In genomic region chr12:57485695-57486094, GRCh38 we compare ENCODE assay signal across 26 cellular contexts. TPM values are rescaled to one million over a fixed set of nuclear protein-coding genes. Genes with fewer than 3 reads are reported as not detected.
"Had no signal": no experiment of that assay in that cellular context is flagged by ENCODE, and none has a peak within 500 bp of the region (broad histone marks: within the 10 kb centered on the region; RNA-seq: fewer than 3 reads in every experiment).

No MANE protein-coding gene starts in this region.

- H3K27me3 Mint-ChIP-seq: activated naive CD8-positive, alpha-beta T cell treated with anti-CD3 and anti-CD28 coated beads for 36 hours; activated T-cell treated with anti-CD3 and anti-CD28 coated beads, Interleukin-2, amount 50 U/mL, for 24 hours; activated T-helper 17 cell treated with anti-CD3 and anti-CD28 coated beads, Interleukin-2, amount 50 U/mL, for 72 hours; memory B cell; naive B cell; stimulated activated naive CD8-positive, alpha-beta T cell treated with anti-CD3 and anti-CD28 coated beads, Interleukin-15, Interleukin-2, amounts not matched to agents 100 ng/mL and 50 ng/mL, for 24 hours; T-helper 17 cell had no signal

- H3K9me3 Mint-ChIP-seq: activated T-cell treated with anti-CD3 and anti-CD28 coated beads, Interleukin-2, amount 50 U/mL, for 24 hours; activated T-helper 17 cell treated with anti-CD3 and anti-CD28 coated beads, Interleukin-2, amount 50 U/mL, for 72 hours; memory B cell; naive B cell; stimulated activated naive CD8-positive, alpha-beta T cell treated with anti-CD3 and anti-CD28 coated beads, Interleukin-15, Interleukin-2, amounts not matched to agents 100 ng/mL and 50 ng/mL, for 24 hours had no signal

- H3K27ac ChIP-seq: heart right ventricle, ovary, psoas muscle, tibial nerve, VCaP had no signal

- H3K36me3 ChIP-seq: ovary had no signal

- H3K27me3 ChIP-seq: ovary, tibial nerve had no signal

- H3K4me3 ChIP-seq: heart right ventricle, ovary, psoas muscle, tibial nerve had no signal

- H3K4me3 Mint-ChIP-seq: activated naive CD8-positive, alpha-beta T cell treated with anti-CD3 and anti-CD28 coated beads for 36 hours; activated T-cell treated with anti-CD3 and anti-CD28 coated beads, Interleukin-2, amount 50 U/mL, for 24 hours; activated T-helper 17 cell treated with anti-CD3 and anti-CD28 coated beads, Interleukin-2, amount 50 U/mL, for 72 hours; memory B cell; naive B cell; stimulated activated naive CD8-positive, alpha-beta T cell treated with anti-CD3 and anti-CD28 coated beads, Interleukin-15, Interleukin-2, amounts not matched to agents 100 ng/mL and 50 ng/mL, for 24 hours; T-helper 17 cell had no signal

- H3K27ac Mint-ChIP-seq: activated naive CD8-positive, alpha-beta T cell treated with anti-CD3 and anti-CD28 coated beads for 36 hours; activated T-cell treated with anti-CD3 and anti-CD28 coated beads, Interleukin-2, amount 50 U/mL, for 24 hours; activated T-helper 17 cell treated with anti-CD3 and anti-CD28 coated beads, Interleukin-2, amount 50 U/mL, for 72 hours; memory B cell; stimulated activated naive CD8-positive, alpha-beta T cell treated with anti-CD3 and anti-CD28 coated beads, Interleukin-15, Interleukin-2, amounts not matched to agents 100 ng/mL and 50 ng/mL, for 24 hours; T-helper 17 cell had no signal

- DNase-seq: activated CD4-positive, alpha-beta T cell treated with anti-CD3 and anti-CD28 coated beads, Interleukin-2, amount 50 U/mL, for 1 hour; activated naive CD4-positive, alpha-beta T cell; activated naive CD8-positive, alpha-beta T cell treated with anti-CD3 and anti-CD28 coated beads for 36 hours; activated T-cell treated with anti-CD3 and anti-CD28 coated beads, Interleukin-2, amount 50 U/mL, for 24 hours; amniotic stem cell; cortex of kidney; foreskin fibroblast; heart right ventricle; islet precursor cell; left cardiac atrium; naive B cell; ovary; right cardiac atrium; stimulated activated CD4-positive, alpha-beta T cell treated with anti-CD3 and anti-CD28 coated beads, Interleukin-4, amount 100 ng/mL, for 4 hours; substantia nigra; SW 1271; T-helper 17 cell had no signal

- H3K9me3 ChIP-seq: heart right ventricle, ovary, psoas muscle, tibial nerve had no signal

RNA-seq across cellular contexts. Expression of gene GLI1, which starts 26.1 kb away (rescaled TPM):
- total RNA-seq: epithelial cell of proximal tubule had no signal

RNA-seq across cellular contexts. Expression of gene INHBE, which starts 30.6 kb away (rescaled TPM):
- total RNA-seq: activated T-helper 17 cell treated with anti-CD3 and anti-CD28 coated beads, Interleukin-2, amount 50 U/mL, for 72 hours; cerebellum; left cardiac atrium; lower leg skin; ovary; right cardiac atrium; T-helper 17 cell; tibial nerve had no signal
- polyA plus RNA-seq: ovary, right cardiac atrium had no signal
